ENCODE assay signal across 6 cellular contexts in genomic region chr7:90190995-90191394, GRCh38. TPM values are rescaled to one million over a fixed set of nuclear protein-coding genes. Genes with fewer than 3 reads are reported as not detected.
"Had no signal": no experiment of that assay in that cellular context is flagged by ENCODE, and none has a peak within 500 bp of the region (broad histone marks: within the 10 kb centered on the region; RNA-seq: fewer than 3 reads in every experiment).

No MANE protein-coding gene starts in this region.

- DNase-seq: IMR-90, KBM-7 had no signal

- H3K4me3 ChIP-seq: K562 had no signal

- H3K27ac ChIP-seq: HL-60 had no signal

- ATAC-seq: K562 had no signal

- FAIRE-seq: HTR-8/SVneo, K562 had no signal

RNA-seq across cellular contexts. Expression of gene STEAP2, which starts 20.5 kb away (rescaled TPM):
- polyA plus RNA-seq: IgD-negative memory B cell had no signal

RNA-seq across cellular contexts. Expression of gene STEAP1, which starts 36.7 kb away (rescaled TPM):
- polyA plus RNA-seq: IgD-negative memory B cell had no signal
